Comparison of ENCODE assay signal across 23 cellular contexts in genomic region chr9:36956908-36957307, GRCh38.
"Had no signal": no experiment of that assay in that cellular context is flagged by ENCODE, and none has a peak within 500 bp of the region (broad histone marks: within the 10 kb centered on the region; RNA-seq: fewer than 3 reads in every experiment).

No MANE protein-coding gene starts in this region.

- H3K4me3 Mint-ChIP-seq: activated CD8-positive, alpha-beta T cell treated with anti-CD3 and anti-CD28 coated beads, Interleukin-2, amount 10 ng/mL, durations not matched to agents 7 days and 5 days; activated naive CD8-positive, alpha-beta T cell treated with anti-CD3 and anti-CD28 coated beads for 36 hours; activated T-cell treated with anti-CD3 and anti-CD28 coated beads, Interleukin-2, amount 50 U/mL, for 24 hours; activated T-helper 17 cell treated with anti-CD3 and anti-CD28 coated beads, Interleukin-2, amount 50 U/mL, for 72 hours; central memory CD8-positive, alpha-beta T cell; effector memory CD8-positive, alpha-beta T cell; natural killer cell; type B pancreatic cell had no signal

- H3K27ac ChIP-seq: esophagus squamous epithelium, heart left ventricle, left ventricle myocardium inferior, sigmoid colon, thoracic aorta had no signal

- H3K36me3 ChIP-seq: esophagus squamous epithelium, heart left ventricle, left ventricle myocardium inferior, sigmoid colon, thoracic aorta had no signal

- H3K9me3 Mint-ChIP-seq: activated T-cell treated with anti-CD3 and anti-CD28 coated beads, Interleukin-2, amount 50 U/mL, for 24 hours; activated T-helper 17 cell treated with anti-CD3 and anti-CD28 coated beads, Interleukin-2, amount 50 U/mL, for 72 hours; central memory CD8-positive, alpha-beta T cell; effector memory CD8-positive, alpha-beta T cell; natural killer cell; type B pancreatic cell had no signal

- H3K4me3 ChIP-seq: esophagus squamous epithelium, heart left ventricle, left ventricle myocardium inferior, sigmoid colon, smooth muscle cell, thoracic aorta had no signal

- H3K4me1 Mint-ChIP-seq: activated naive CD8-positive, alpha-beta T cell treated with anti-CD3 and anti-CD28 coated beads for 36 hours; activated T-helper 17 cell treated with anti-CD3 and anti-CD28 coated beads, Interleukin-2, amount 50 U/mL, for 72 hours; central memory CD8-positive, alpha-beta T cell had no signal

- DNase-seq: activated CD4-positive, alpha-beta T cell treated with anti-CD3 and anti-CD28 coated beads, Interleukin-2, amount 50 U/mL, for 1 hour; activated CD4-positive, CD25-positive, alpha-beta regulatory T cell treated with anti-CD3 and anti-CD28 coated beads, Interleukin-2, amount 50 U/mL, for 72 hours; activated CD8-positive, alpha-beta T cell treated with anti-CD3 and anti-CD28 coated beads, Interleukin-2, amount 10 ng/mL, durations not matched to agents 7 days and 5 days; activated naive CD4-positive, alpha-beta T cell treated with Interleukin-2 at 50 U/mL for 16 hours; activated naive CD8-positive, alpha-beta T cell treated with anti-CD3 and anti-CD28 coated beads for 36 hours; activated T-cell treated with anti-CD3 and anti-CD28 coated beads, Interleukin-2, amount 50 U/mL, for 24 hours; effector memory CD8-positive, alpha-beta T cell; esophagus squamous epithelium; heart left ventricle; kidney; left ventricle myocardium inferior; midbrain; natural killer cell; retina; sigmoid colon; stimulated activated CD4-positive, alpha-beta T cell treated with anti-CD3 and anti-CD28 coated beads, Interleukin-15, amount 100 ng/mL, for 24 hours; stimulated activated naive CD4-positive, alpha-beta T cell treated with Interleukin-2 at 50 U/mL for 16 hours had no signal

- H3K4me1 ChIP-seq: heart left ventricle, left ventricle myocardium inferior had no signal

- H3K27ac Mint-ChIP-seq: activated CD8-positive, alpha-beta T cell treated with anti-CD3 and anti-CD28 coated beads, Interleukin-2, amount 10 ng/mL, durations not matched to agents 7 days and 5 days; activated naive CD8-positive, alpha-beta T cell treated with anti-CD3 and anti-CD28 coated beads for 36 hours; activated T-cell treated with anti-CD3 and anti-CD28 coated beads, Interleukin-2, amount 50 U/mL, for 24 hours; activated T-helper 17 cell treated with anti-CD3 and anti-CD28 coated beads, Interleukin-2, amount 50 U/mL, for 72 hours; effector memory CD8-positive, alpha-beta T cell; natural killer cell; progenitor cell of endocrine pancreas; type B pancreatic cell had no signal

- H3K9me3 ChIP-seq: esophagus squamous epithelium, left ventricle myocardium inferior, sigmoid colon, thoracic aorta had no signal

- H3K4me2 ChIP-seq: smooth muscle cell had no signal

- ATAC-seq: activated CD8-positive, alpha-beta T cell treated with anti-CD3 and anti-CD28 coated beads, Interleukin-2, amount 10 ng/mL, durations not matched to agents 7 days and 5 days; activated T-helper 17 cell treated with anti-CD3 and anti-CD28 coated beads, Interleukin-2, amount 50 U/mL, for 72 hours; effector memory CD8-positive, alpha-beta T cell; heart left ventricle; natural killer cell had no signal

- H3K36me3 Mint-ChIP-seq: activated naive CD8-positive, alpha-beta T cell treated with anti-CD3 and anti-CD28 coated beads for 36 hours; natural killer cell; type B pancreatic cell had no signal
